8 cellular contexts compared by ENCODE assay signal in the genomic region with DNA sequence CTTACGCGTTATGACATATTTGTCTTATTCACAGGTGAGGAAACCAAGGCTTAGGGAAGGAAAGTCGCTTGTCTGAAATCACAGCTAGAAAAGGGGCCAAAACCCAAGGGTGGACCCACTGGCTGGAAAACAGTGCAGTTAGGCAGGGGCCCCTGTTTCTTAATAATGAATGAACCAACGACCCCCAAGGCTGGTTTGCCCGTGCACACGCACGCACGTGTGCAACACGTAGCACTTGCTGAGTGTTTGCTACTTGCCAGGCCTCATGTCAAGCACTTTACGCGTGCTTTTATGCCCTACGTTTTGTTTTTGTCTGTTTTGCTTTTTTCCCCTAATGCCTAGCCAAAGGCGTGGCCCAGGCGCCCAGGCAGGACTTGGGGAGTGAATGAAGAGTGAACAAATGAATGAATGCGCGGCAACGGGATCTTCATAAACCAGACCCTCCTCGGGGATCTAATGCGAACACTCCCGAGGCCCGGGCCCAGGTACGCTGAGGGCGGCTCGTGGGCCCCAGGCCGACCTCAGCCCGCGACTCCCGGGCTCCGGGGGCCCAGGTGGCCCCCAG. TPM values are rescaled to one million over a fixed set of nuclear protein-coding genes. Genes with fewer than 3 reads are reported as not detected.
DNase-seq lines count a peak whose midpoint lies in the region; ATAC-seq and TF ChIP-seq lines count a peak whose summit lies in the region.

No MANE protein-coding gene starts in this region.

- H3K9ac ChIP-seq in endocrine pancreas (ENCODE audit: control insufficient read depth, insufficient read depth, low read length), result peak overlapping the region; percentile 67

- no peaks in the 10 kb centered on the region for H3K36me3 Mint-ChIP-seq in activated naive CD4-positive, alpha-beta T cell treated with anti-CD3 and anti-CD28 coated beads, Interleukin-2, amount 50 U/mL, for 24 hours
- H3K36me3 Mint-ChIP-seq in nephron (ENCODE audit: low read depth), result no peaks in the 10 kb centered on the region

- no peaks in the 10 kb centered on the region for H3K9me3 Mint-ChIP-seq in activated naive CD4-positive, alpha-beta T cell treated with anti-CD3 and anti-CD28 coated beads, Interleukin-2, amount 50 U/mL, for 24 hours
- H3K9me3 Mint-ChIP-seq in nephron, result no peaks in the 10 kb centered on the region

- H3K27me3 ChIP-seq in Panc1 (ENCODE audit: control insufficient read depth, insufficient read depth, low read length), result no peaks in the 10 kb centered on the region
- H3K27me3 ChIP-seq in endocrine pancreas (ENCODE audit: control insufficient read depth, insufficient read depth, low read length), result no peaks in the 10 kb centered on the region

- TF ChIP-seq CTCF in Panc1 (IDR thresholded peaks at IDR 0.05) (no peak), nephron (IDR thresholded peaks at IDR 0.05; ENCODE audit: unreplicated experiment in 3 of 3) (no peak)

- POLR2A ChIA-PET in Panc1 (lab: Charles Lee), result no interaction called here

- ATAC-seq in Panc1, result peak; percentile 57

- no peaks in the 10 kb centered on the region for H3K27me3 Mint-ChIP-seq in activated naive CD4-positive, alpha-beta T cell treated with anti-CD3 and anti-CD28 coated beads, Interleukin-2, amount 50 U/mL, for 24 hours
- no peaks in the 10 kb centered on the region for H3K27me3 Mint-ChIP-seq in nephron (ENCODE audit: low read depth)

- intact Hi-C loops in Panc1 (cut with micrococcal nuclease; ENCODE audit: unreplicated experiment), result no loop called here

- CTCF ChIA-PET in Panc1 (lab: Charles Lee), result no interaction called here

- peak overlapping the region; percentile 83 for H3K4me3 Mint-ChIP-seq in activated naive CD4-positive, alpha-beta T cell treated with anti-CD3 and anti-CD28 coated beads, Interleukin-2, amount 50 U/mL, for 24 hours
- H3K4me3 Mint-ChIP-seq in nephron, result peak overlapping the region; percentile 83 to 92 (median 92)

- H3K4me1 ChIP-seq in Panc1 (ENCODE audit: control insufficient read depth, insufficient read depth, low read length) (peaks cover 19% of the 10 kb centered on the region), endocrine pancreas (ENCODE audit: control insufficient read depth, insufficient read depth, low read length) (no peaks in the 10 kb centered on the region)

- no peaks in the 10 kb centered on the region for H3K9me3 ChIP-seq in Panc1 (ENCODE audit: control insufficient read depth, insufficient read depth, low read depth, low read length)
- H3K9me3 ChIP-seq in endocrine pancreas (ENCODE audit: control insufficient read depth, low read length), result no peaks in the 10 kb centered on the region

- DNase-seq in activated naive CD4-positive, alpha-beta T cell treated with anti-CD3 and anti-CD28 coated beads, Interleukin-2, amount 50 U/mL, for 16 hours, result no peak
- no peak for DNase-seq in Panc1 (ENCODE audit: low read depth, low spot score)
- DNase-seq in NOMO-1 treated with dmso at 0.1 percent for 144 hours (lab: John Stamatoyannopoulos, UW; ENCODE audit: unreplicated experiment), result no peak
- no peak for DNase-seq in ureter (ENCODE audit: low spot score)
- DNase-seq in GDM1 (lab: John Stamatoyannopoulos, UW), result no peak

- peak overlapping the region; percentile 85 for H3K27ac ChIP-seq in Panc1 (ENCODE audit: low read length)

- in situ Hi-C loops in Panc1 (cut with HindIII; ENCODE audit: low pct_unique_long_range_greater_than_20kb, low sequenced_read_pairs), result no loop called here

- no TSS peak for BruUV-seq in Panc1 (replicated peaks; lab: Mats Ljungman, UMichigan)

- peaks cover 11% of the 10 kb centered on the region; the same call in 1 of the 2 replicates for H3K36me3 ChIP-seq in Panc1 (ENCODE audit: control insufficient read depth, insufficient read depth, low read length)
- no peaks in the 10 kb centered on the region for H3K36me3 ChIP-seq in endocrine pancreas (ENCODE audit: control insufficient read depth, insufficient read depth, low read length)

- peak overlapping the region; percentile 73 to 79 for H3K4me3 ChIP-seq in Panc1 (ENCODE audit: low read depth in 2 of 2, low read length in 2 of 2)
- H3K4me3 ChIP-seq in endocrine pancreas (ENCODE audit: control insufficient read depth, insufficient read depth, low read length), result peak overlapping the region; percentile 30

- H3K4me1 Mint-ChIP-seq in activated naive CD4-positive, alpha-beta T cell treated with anti-CD3 and anti-CD28 coated beads, Interleukin-2, amount 50 U/mL, for 24 hours, result peaks cover 27% of the 10 kb centered on the region
- peaks cover 30% of the 10 kb centered on the region for H3K4me1 Mint-ChIP-seq in nephron

- peak overlapping the region; percentile 81 for H3K27ac Mint-ChIP-seq in activated naive CD4-positive, alpha-beta T cell treated with anti-CD3 and anti-CD28 coated beads, Interleukin-2, amount 50 U/mL, for 24 hours
- H3K27ac Mint-ChIP-seq in nephron, result peak overlapping the region; percentile 51 to 91 (median 83)

RNA-seq across cellular contexts. Expression of a gene that starts 0.6 kb away (rescaled TPM):
- 77.4 TPM for total RNA-seq in Panc1 (2021; ENCODE audit: unreplicated experiment)
- polyA plus RNA-seq in Panc1 (2012; ENCODE audit: insufficient read length), result 61.8 TPM
- total RNA-seq in ureter, result 103 TPM

RNA-seq across cellular contexts. Expression of a gene that starts 50.9 kb away (rescaled TPM):
- 46.0 TPM for total RNA-seq in Panc1 (2021; ENCODE audit: unreplicated experiment)
- 34.8 TPM for polyA plus RNA-seq in Panc1 (2012; ENCODE audit: insufficient read length)
- 55.9 TPM for total RNA-seq in ureter
